Comparison of ENCODE assay signal across 8 cellular contexts in the genomic region with DNA sequence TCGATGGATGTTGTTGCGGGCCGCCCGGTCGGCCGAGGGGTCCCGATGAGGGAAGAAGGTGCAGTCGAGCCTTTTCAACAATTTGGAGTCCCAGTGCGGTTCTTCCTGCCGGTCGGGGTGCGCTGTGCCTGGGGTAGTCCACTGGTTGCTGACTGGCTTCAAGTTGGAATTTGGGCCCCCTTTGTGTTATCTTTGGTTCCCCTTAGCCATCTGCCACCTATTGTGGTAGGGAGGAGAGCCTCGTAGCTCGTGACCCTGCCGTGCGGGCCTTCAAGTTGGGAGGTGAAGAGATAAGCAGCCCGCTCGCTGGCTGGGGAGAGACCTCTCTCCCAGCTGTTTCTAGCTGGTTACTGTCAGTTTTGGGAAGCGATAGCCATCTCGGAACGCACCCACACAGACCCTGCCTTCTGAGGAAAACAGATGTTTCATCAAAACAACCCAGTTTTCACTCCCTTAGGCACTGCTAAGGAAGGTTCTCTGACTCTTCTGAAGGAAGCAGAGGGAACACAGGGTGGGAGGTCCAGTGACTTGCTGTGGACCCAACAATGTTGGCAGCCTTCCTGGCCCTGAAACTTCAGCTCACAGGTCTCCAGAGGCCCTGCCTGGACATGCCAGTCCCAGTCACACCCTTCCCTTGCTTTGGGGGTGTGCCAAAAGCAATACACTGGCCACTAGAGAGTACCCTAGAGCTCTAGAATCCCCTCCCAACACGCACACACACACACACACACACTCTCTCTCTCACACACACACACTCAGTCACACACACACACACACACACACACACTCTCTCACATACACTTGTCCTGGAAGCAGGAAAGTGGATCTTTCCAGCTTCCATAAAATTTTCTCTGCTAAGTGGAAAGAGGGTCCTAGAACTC. TPM values are rescaled to one million over a fixed set of nuclear protein-coding genes. Genes with fewer than 3 reads are reported as not detected.
DNase-seq lines count a peak whose midpoint lies in the region; ATAC-seq and TF ChIP-seq lines count a peak whose summit lies in the region.

No MANE protein-coding gene starts in this region.

- H3K27me3 ChIP-seq in body of pancreas = no peaks in the 10 kb centered on the region

- peak in 4 of 7 experiments; percentile 35 to 60 (median 47) for TF ChIP-seq CTCF in body of pancreas (IDR thresholded peaks at IDR 0.05)

- TF ChIP-seq POLR2A in Raji (IDR thresholded peaks at IDR 0.05; ENCODE audit: insufficient read depth, low read depth, low read length) (peak; percentile 62), body of pancreas (IDR thresholded peaks at IDR 0.05) (peak; percentile 57 to 92 (median 90))

- in situ Hi-C loops in Caki2 (cut with HindIII; ENCODE audit: low pct_unique_long_range_greater_than_20kb, low sequenced_read_pairs) = no loop called here

- H3K36me3 ChIP-seq in body of pancreas (replicated peaks in 1 of 2; ENCODE audit: insufficient read depth in 1 of 2, low read depth in 2 of 2) = no peaks in the 10 kb centered on the region

- ATAC-seq in body of pancreas = peak; percentile 22
- ATAC-seq in GM19023 (IDR thresholded peaks at IDR 0.05; ENCODE audit: unreplicated experiment) = no peak

- 0 to 3% methylated on average over 4 to 22 of the region's 22 CpGs for WGBS in body of pancreas, 2 donors

- H3K4me3 ChIP-seq in body of pancreas = peak overlapping the region; percentile 49 to 84

- peaks cover 61% of the 10 kb centered on the region for H3K4me1 ChIP-seq in body of pancreas

- intact Hi-C loops in body of pancreas (cut with DNase I) = no loop called here

- DNase-seq in Caki2 (ENCODE audit: low read depth) = peak; percentile 82
- DNase-seq in HT-29 (ENCODE audit: low spot score) = peak; percentile 84
- peak; percentile 84 to 93 (median 90) for DNase-seq in body of pancreas
- DNase-seq in hypothalamus (lab: John Stamatoyannopoulos, UW) = peak in 44 of 51 donors; percentile 29 to 88 (median 66)
- peak; percentile 66 for DNase-seq in pulmonary artery endothelial cell (ENCODE audit: low read depth, low spot score)
- no peak for DNase-seq in GOT3 (lab: John Stamatoyannopoulos, UW)

- H3K27ac ChIP-seq in body of pancreas = peak overlapping the region; percentile 95 to 99 (median 98)

- no peaks in the 10 kb centered on the region for H3K9me3 ChIP-seq in body of pancreas

RNA-seq across cellular contexts. Expression of gene BTG2, which starts 1.0 kb away (rescaled TPM):
- total RNA-seq in Caki2 (2014; rRNA removed; shearing (Covaris generic); ENCODE audit: low replicate concordance) = 16.1 and 18.2 TPM in 2 replicates
- 103 and 116 TPM in 2 replicates for total RNA-seq in HT-29 (2014; rRNA removed; shearing (Covaris generic))
- 100 to 1,000 TPM; 122 to 160 TPM for total RNA-seq in body of pancreas
- 39.5 and 51.9 TPM in 2 replicates for total RNA-seq in pulmonary artery endothelial cell

RNA-seq across cellular contexts. Expression of gene FMOD, which starts 44.6 kb away (rescaled TPM):
- total RNA-seq in Caki2 (2014; rRNA removed; shearing (Covaris generic); ENCODE audit: low replicate concordance) = not detected in 2 replicates
- 0.10 TPM in 1 of 2 replicates, not detected in the other for total RNA-seq in HT-29 (2014; rRNA removed; shearing (Covaris generic))
- total RNA-seq in body of pancreas (10 to 100 TPM; 14.2 to 18.7 TPM), pulmonary artery endothelial cell (0.07 and 0.67 TPM in 2 replicates)
